In the genomic region with DNA sequence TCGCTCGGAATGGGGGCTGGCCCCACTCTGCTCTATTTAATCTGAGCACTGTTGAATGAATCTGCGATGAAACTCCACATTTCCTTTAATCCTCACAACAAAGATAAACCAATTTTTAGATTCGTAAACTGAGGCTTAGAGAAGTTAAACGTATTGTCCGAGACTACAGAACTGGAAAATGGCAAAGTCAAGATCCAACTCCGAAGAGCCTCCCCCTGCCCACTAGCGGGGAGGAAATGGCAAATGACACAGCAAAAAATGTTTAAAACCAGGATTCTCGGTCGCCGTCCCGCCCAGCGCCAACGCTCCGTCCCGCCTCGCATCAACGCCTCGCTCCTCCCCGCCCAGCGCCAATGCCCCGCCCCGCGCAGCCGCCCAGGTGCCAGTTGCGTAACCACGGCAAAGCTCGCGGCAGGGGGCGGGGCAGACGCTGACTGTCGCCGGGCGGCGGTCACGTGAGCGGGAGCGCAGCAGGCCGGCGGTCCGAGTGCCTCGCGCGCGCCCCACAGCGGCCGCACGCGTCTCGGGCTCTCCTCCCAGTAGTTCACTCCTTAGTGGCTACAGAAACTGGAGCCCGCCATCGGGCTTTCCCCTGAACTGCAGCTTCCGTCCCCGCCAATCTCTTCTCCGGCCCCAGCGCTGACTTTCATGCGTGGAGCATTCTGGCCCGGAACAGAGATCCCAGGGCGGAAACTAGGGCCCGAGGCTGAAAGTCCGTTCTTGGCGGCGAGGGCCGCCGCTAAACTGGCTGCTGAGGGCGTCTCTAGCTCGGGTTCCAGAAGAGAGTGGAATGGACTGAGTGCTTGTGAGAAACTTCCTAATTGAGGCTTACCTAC, we compare ENCODE assay signal across 8 cellular contexts. TPM values are rescaled to one million over a fixed set of nuclear protein-coding genes. Genes with fewer than 3 reads are reported as not detected.
A peak's percentile ranks its signal among the peaks of the same experiment; 100 is the strongest.
DNase-seq lines count a peak whose midpoint lies in the region; ATAC-seq and TF ChIP-seq lines count a peak whose summit lies in the region.

No MANE protein-coding gene starts in this region.

- no peaks in the 10 kb centered on the region for H3K9me3 Mint-ChIP-seq in progenitor cell of endocrine pancreas (ENCODE audit: low read depth)

- H3K4me1 ChIP-seq in adrenal gland (replicated peaks in 1 of 2) = peaks cover 5 to 16% of the 10 kb centered on the region in 2 donors

- H3K27me3 ChIP-seq in adrenal gland = no peaks in the 10 kb centered on the region

- no peaks in the 10 kb centered on the region for H3K9me3 ChIP-seq in adrenal gland (replicated peaks in 1 of 3)

- ATAC-seq in HG02852 (IDR thresholded peaks at IDR 0.05; ENCODE audit: unreplicated experiment) = peak; percentile 96
- peak; percentile 98 to 99 for ATAC-seq in left cardiac atrium

- H3K4me1 Mint-ChIP-seq in progenitor cell of endocrine pancreas (ENCODE audit: low read depth) = peaks cover 28% of the 10 kb centered on the region

- no peaks in the 10 kb centered on the region for H3K27me3 Mint-ChIP-seq in progenitor cell of endocrine pancreas

- peak overlapping the region in 3 of 4 donors; percentile 22 to 56 (median 44) for H3K4me3 ChIP-seq in adrenal gland

- in situ Hi-C loops in GM13976 (cut with MboI; ENCODE audit: low sequenced_read_pairs, unreplicated experiment) = no loop called here

- no peaks in the 10 kb centered on the region for H3K36me3 ChIP-seq in adrenal gland (replicated peaks in 1 of 2)

- peak overlapping the region; percentile 78 to 94 (median 86) for H3K27ac ChIP-seq in adrenal gland

- WGBS in adrenal gland, 4 donors = 1 to 6% (median 2%) methylated on average over 23 to 67 of the region's 67 CpGs

- TF ChIP-seq CTCF in GM13976 (IDR thresholded peaks at IDR 0.05; ENCODE audit: borderline replicate concordance, control extremely low read depth, extremely low read depth, insufficient read depth, missing control alignments) (peak; percentile 92), adrenal gland (IDR thresholded peaks at IDR 0.05) (peak; percentile 58 to 93 (median 82)), progenitor cell of endocrine pancreas (IDR thresholded peaks at IDR 0.05; ENCODE audit: unreplicated experiment) (peak; percentile 99)

- TF ChIP-seq POLR2A in adrenal gland (IDR thresholded peaks at IDR 0.05) = peak; percentile 20 to 82

- H3K27ac Mint-ChIP-seq in progenitor cell of endocrine pancreas = peak overlapping the region; percentile 97

- DNase-seq in GM13976 (ENCODE audit: low spot score) (peak; percentile 99), NCI-H1436 treated with DMSO at 0.1 percent for 48 hours (lab: John Stamatoyannopoulos, UW) (peak; percentile 82), T follicular helper cell (ENCODE audit: low read depth) (peak; percentile 98), adrenal gland (peak; percentile 97 to 99 (median 98)), left cardiac atrium (peak; percentile 99), progenitor cell of endocrine pancreas (ENCODE audit: low spot score, unreplicated experiment) (peak; percentile 100), ureter (ENCODE audit: low spot score) (peak; percentile 98)

- H3K36me3 Mint-ChIP-seq in progenitor cell of endocrine pancreas (ENCODE audit: insufficient read depth) = peaks cover 2% of the 10 kb centered on the region

- intact Hi-C loops in adrenal gland (cut with DNase I) = no loop called here
- intact Hi-C loops in left cardiac atrium (cut with DNase I) = loop anchor here in 1 of 2 donors (2.0 kb wide), 1 partner anchor 18 kb away; a partner anchor contains a TSS

- peak overlapping the region; percentile 70 for H3K4me3 Mint-ChIP-seq in progenitor cell of endocrine pancreas (ENCODE audit: low read depth)

RNA-seq across cellular contexts. Expression of a gene that starts 13.6 kb away (rescaled TPM):
- total RNA-seq in adrenal gland (10 to 100 TPM in 5 of 8 donors, 1 to 10 TPM in 3; 6.9 to 18.6 (median 13.2) TPM), left cardiac atrium (10 to 100 TPM in 1 of 2 donors, 1 to 10 TPM in 1; 8.1 to 10.5 TPM), progenitor cell of endocrine pancreas (20.7 and 21.5 TPM in 2 replicates), ureter (13.5 TPM)
- 10 to 100 TPM; 11.0 to 29.0 (median 13.8) TPM for polyA plus RNA-seq in adrenal gland

RNA-seq across cellular contexts. Expression of a gene that starts 17.9 kb away (rescaled TPM):
- total RNA-seq in adrenal gland = 10 to 100 TPM in 7 of 8 donors, 1 to 10 TPM in 1; 3.3 to 24.5 (median 14.9) TPM
- 10 to 100 TPM in 2 of 3 donors, 1 to 10 TPM in 1; 2.5 to 19.5 (median 19.5) TPM for polyA plus RNA-seq in adrenal gland
- total RNA-seq in left cardiac atrium = 1 to 10 TPM; 3.7 to 4.1 TPM
- total RNA-seq in progenitor cell of endocrine pancreas = 11.7 and 15.7 TPM in 2 replicates
- 9.9 TPM for total RNA-seq in ureter

RNA-seq across cellular contexts. Expression of a gene that starts 23.4 kb away (rescaled TPM):
- total RNA-seq in adrenal gland = 10 to 100 TPM in 7 of 8 donors, 1 to 10 TPM in 1; 8.0 to 53.6 (median 35.1) TPM
- polyA plus RNA-seq in adrenal gland = 100 to 1,000 TPM in 1 of 3 donors, 10 to 100 TPM in 2; 29.5 to 113 (median 42.3) TPM
- 10 to 100 TPM; 12.8 to 24.9 TPM for total RNA-seq in left cardiac atrium
- 77.9 and 79.0 TPM in 2 replicates for total RNA-seq in progenitor cell of endocrine pancreas
- total RNA-seq in ureter = 29.6 TPM

RNA-seq across cellular contexts. Expression of a gene that starts 23.7 kb away (rescaled TPM):
- total RNA-seq in adrenal gland = 100 to 1,000 TPM; 555 to 929 (median 783) TPM
- polyA plus RNA-seq in adrenal gland = 1,000 to 10,000 TPM in 1 of 3 donors, 100 to 1,000 TPM in 2; 241 to 2,322 (median 444) TPM
- total RNA-seq in left cardiac atrium = 100 to 1,000 TPM; 642 to 858 TPM
- 498 and 505 TPM in 2 replicates for total RNA-seq in progenitor cell of endocrine pancreas
- total RNA-seq in ureter = 418 TPM

RNA-seq across cellular contexts. Expression of a gene that starts 36.8 kb away (rescaled TPM):
- total RNA-seq in adrenal gland (100 to 1,000 TPM in 4 of 8 donors, 10 to 100 TPM in 4; 51.0 to 263 (median 110) TPM), left cardiac atrium (10 to 100 TPM; 75.3 to 83.1 TPM), progenitor cell of endocrine pancreas (226 and 250 TPM in 2 replicates), ureter (112 TPM)
- polyA plus RNA-seq in adrenal gland = 100 to 1,000 TPM in 2 of 3 donors, 10 to 100 TPM in 1; 57.4 to 482 (median 258) TPM

Comparison
In these comparisons a context has a peak if more than half of its experiments do, and no peak if none do; other contexts are left out.
1. Peak in every context shown above with its lines: DNase-seq, ATAC-seq, H3K4me3 ChIP-seq and H3K27ac ChIP-seq.